In genomic region chr1:207050768-207051614, GRCh38 we compare ENCODE assay signal across 1 cellular context.
A peak's percentile ranks its signal among the peaks of the same experiment; 100 is the strongest.
TF ChIP-seq lines count a peak whose summit lies in the region.

YOD1 (minus strand) TSS chr1:207051208; CDS start chr1:207051030, 178 bp downstream.

TF ChIP-seq in GM12878, 131 proteins besides CTCF, POLR2A, EP300 and RAD21 (continued from another document):
- TF ChIP-seq JUNB (IDR thresholded peaks at IDR 0.05), result no peak
- peak; percentile 57; the same call in 1 of the 2 replicates for TF ChIP-seq ZNF207 (IDR thresholded peaks at IDR 0.05; ENCODE audit: borderline replicate concordance)
- TF ChIP-seq BRCA1 (IDR thresholded peaks at IDR 0.05; ENCODE audit: low read depth, low read length), result peak; percentile 85
